8 cellular contexts compared by ENCODE assay signal in genomic region chr3:61903931-61904657, GRCh38.
DNase-seq lines count a peak whose midpoint lies in the region; ATAC-seq lines count a peak whose summit lies in the region.

No MANE protein-coding gene starts in this region.

- no peaks in the 10 kb centered on the region for H3K4me1 Mint-ChIP-seq in T-helper 17 cell

- no peak overlapping the region for H3K4me2 ChIP-seq in Karpas-422 (ENCODE audit: low read depth, low read length, poor library complexity, severe bottlenecking)

- ATAC-seq in GM21619 (IDR thresholded peaks at IDR 0.05; ENCODE audit: unreplicated experiment) (peak; percentile 50), T-helper 17 cell (no peak)

- H3K27me3 ChIP-seq in Karpas-422 (ENCODE audit: low read length): no peaks in the 10 kb centered on the region

- H3K27me3 Mint-ChIP-seq in T-helper 17 cell: no peaks in the 10 kb centered on the region

- no peaks in the 10 kb centered on the region for H3K9me2 ChIP-seq in Karpas-422 (replicated peaks; ENCODE audit: insufficient read depth, low read length)

- DNase-seq in NCI-H2171 treated with DMSO at 0.1 percent for 48 hours (lab: John Stamatoyannopoulos, UW): peak; percentile 62
- peak; percentile 10 for DNase-seq in fibroblast of gingiva (ENCODE audit: low read depth)
- peak; percentile 58 for DNase-seq in renal cortical epithelial cell (ENCODE audit: low read depth)
- no peak for DNase-seq in GOT3 (lab: John Stamatoyannopoulos, UW)
- DNase-seq in activated naive CD4-positive, alpha-beta T cell treated with anti-CD3 and anti-CD28 coated beads, Interleukin-2, amount 50 U/mL, for 16 hours: no peak
- DNase-seq in T-helper 17 cell: no peak
- DNase-seq in Karpas-422: no peak

- H3K27ac ChIP-seq in Karpas-422 (ENCODE audit: low read length): no peak overlapping the region

- H3K27ac Mint-ChIP-seq in T-helper 17 cell: no peak overlapping the region

- H3K79me2 ChIP-seq in Karpas-422 (ENCODE audit: low read length): no peaks in the 10 kb centered on the region

- H3K9ac ChIP-seq in Karpas-422 (ENCODE audit: low read length): no peak overlapping the region

- H3K36me3 Mint-ChIP-seq in T-helper 17 cell (ENCODE audit: low read depth): no peaks in the 10 kb centered on the region

- no peak overlapping the region for H2AFZ ChIP-seq in Karpas-422 (ENCODE audit: low read length)

- H3K9me3 ChIP-seq in T-helper 17 cell (ENCODE audit: control insufficient read depth, low read length, poor library complexity, severe bottlenecking): no peaks in the 10 kb centered on the region
- no peaks in the 10 kb centered on the region for H3K9me3 ChIP-seq in Karpas-422 (ENCODE audit: low read length)

- no peak overlapping the region for H3K4me3 ChIP-seq in Karpas-422 (ENCODE audit: low read length)

- no peaks in the 10 kb centered on the region for H4K20me1 ChIP-seq in Karpas-422 (ENCODE audit: insufficient read depth, low read depth, low read length)

- H3K4me3 Mint-ChIP-seq in T-helper 17 cell: no peak overlapping the region

- peaks cover 9% of the 10 kb centered on the region for H3K4me1 ChIP-seq in Karpas-422 (ENCODE audit: low read length)

- no peaks in the 10 kb centered on the region for H3K36me3 ChIP-seq in Karpas-422 (ENCODE audit: insufficient read depth, low read length)

Comparison
In these comparisons a context has a peak if more than half of its experiments do, and no peak if none do; other contexts are left out.
1. DNase-seq: peak in NCI-H2171 treated with DMSO at 0.1 percent for 48 hours (single experiment), fibroblast of gingiva (single experiment) and renal cortical epithelial cell (single experiment); none in GOT3 (single experiment), activated naive CD4-positive, alpha-beta T cell treated with anti-CD3 and anti-CD28 coated beads, Interleukin-2, amount 50 U/mL, for 16 hours (single experiment), T-helper 17 cell (0 of 3) and Karpas-422 (single experiment).